ENCODE assay signal across 8 cellular contexts in genomic region chr19:40598121-40598917, GRCh38. TPM values are rescaled to one million over a fixed set of nuclear protein-coding genes. Genes with fewer than 3 reads are reported as not detected.
A peak's percentile ranks its signal among the peaks of the same experiment; 100 is the strongest.
DNase-seq lines count a peak whose midpoint lies in the region; ATAC-seq and TF ChIP-seq lines count a peak whose summit lies in the region.

No MANE protein-coding gene starts in this region.

- BruUV-seq in MCF 10A (replicated peaks; lab: Mats Ljungman, UMichigan): no TSS peak

- peaks cover 44% of the 10 kb centered on the region for H3K4me1 Mint-ChIP-seq in MCF 10A (ENCODE audit: insufficient read depth, unreplicated experiment)

- H3K27ac ChIP-seq in VCaP: no peak overlapping the region

- no peak for ATAC-seq in GM18861 (IDR thresholded peaks at IDR 0.05; ENCODE audit: unreplicated experiment)

- H3K36me3 Mint-ChIP-seq in MCF 10A (ENCODE audit: insufficient read depth, unreplicated experiment): no peaks in the 10 kb centered on the region

- CTCF ChIA-PET in MCF 10A (lab: Yijun Ruan, JAX): interaction anchor here (0.5 to 3.4 kb wide), 13 partner anchors 8 to 293 kb away, joined by 3 to 35 read pairs (median 4); partner anchors contain the start of gene BLVRB

- no peaks in the 10 kb centered on the region for H3K9me3 Mint-ChIP-seq in MCF 10A (ENCODE audit: unreplicated experiment)

- intact Hi-C loops in MCF 10A (cut with micrococcal nuclease): loop anchor here (1.0 kb wide), 6 partner anchors 28 to 293 kb away; no protein-coding TSS in a partner anchor

- H3K4me3 Mint-ChIP-seq in MCF 10A (ENCODE audit: unreplicated experiment): peak overlapping the region; percentile 54

- peak; percentile 99 for TF ChIP-seq CTCF in VCaP (conservative IDR thresholded peaks at IDR 0.05)
- TF ChIP-seq CTCF in MCF 10A (IDR thresholded peaks at IDR 0.05; ENCODE audit: unreplicated experiment): peak; percentile 96

- H3K27me3 Mint-ChIP-seq in MCF 10A (ENCODE audit: insufficient read depth, unreplicated experiment): no peaks in the 10 kb centered on the region

- no peak overlapping the region for H3K27ac Mint-ChIP-seq in MCF 10A (ENCODE audit: low read depth, unreplicated experiment)

- POLR2A ChIA-PET in MCF 10A (lab: Yijun Ruan, JAX): interaction anchor here (1.1 to 3.0 kb wide), 3 partner anchors 28 to 134 kb away, joined by 3 to 20 read pairs (median 4); partner anchors contain the start of genes BLVRB, COQ8B and ITPKC

- peak; percentile 83 for DNase-seq in AG08395 (ENCODE audit: low spot score)
- peak; percentile 55 for DNase-seq in GOT3 (lab: John Stamatoyannopoulos, UW)
- peak; percentile 74 for DNase-seq in NCI-H2196 treated with DMSO at 0.1 percent for 48 hours (lab: John Stamatoyannopoulos, UW; ENCODE audit: unreplicated experiment)
- DNase-seq in MCF 10A (ENCODE audit: unreplicated experiment): peak; percentile 94
- DNase-seq in iPS-NIHi11 (ENCODE audit: low spot score): peak; percentile 67
- DNase-seq in stimulated activated CD4-positive, alpha-beta T cell treated with anti-CD3 and anti-CD28 coated beads, Interleukin-12 subunit alpha, Interleukin-12 subunit beta, amount 100 ng/mL, for 48 hours (ENCODE audit: low read depth in 2 of 3, low spot score in 1 of 3): peak; percentile 74 to 92 (median 78)

RNA-seq across cellular contexts. Expression of gene LTBP4, which starts 2.9 kb away (rescaled TPM):
- total RNA-seq in MCF 10A (2022): 76.4 and 103 TPM in 2 replicates

RNA-seq across cellular contexts. Expression of gene SHKBP1, which starts 21.6 kb away (rescaled TPM):
- 41.5 and 44.0 TPM in 2 replicates for total RNA-seq in MCF 10A (2022)
